In the genomic region with DNA sequence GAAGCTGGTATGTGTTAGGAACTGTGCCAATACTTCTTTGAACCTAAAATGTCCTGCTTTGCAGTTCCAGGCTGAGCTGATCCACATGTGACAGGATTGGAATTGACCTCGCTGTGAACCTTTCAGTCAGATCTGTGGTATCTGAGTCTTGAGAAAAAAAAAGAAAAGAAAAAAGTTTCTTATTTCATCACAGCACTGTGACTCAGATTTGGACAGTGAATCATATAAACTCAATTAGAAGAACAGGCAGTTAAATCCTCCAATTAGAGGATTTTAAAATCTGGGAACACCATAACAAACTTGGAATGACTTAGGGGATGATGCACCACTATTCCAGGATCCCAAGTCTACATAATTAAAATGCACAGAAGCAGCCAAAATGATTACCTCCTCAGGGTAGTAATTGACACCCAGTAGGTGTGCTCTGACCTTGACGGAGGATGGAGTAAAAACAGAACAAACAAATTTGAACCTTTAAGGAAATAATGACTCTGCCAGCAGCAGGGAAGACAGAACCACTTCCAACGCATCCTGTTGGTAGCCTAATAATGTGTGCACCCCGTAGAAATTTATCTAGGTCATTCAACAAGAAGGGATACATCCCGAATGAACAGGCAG, we compare ENCODE assay signal across 8 cellular contexts. TPM values are rescaled to one million over a fixed set of nuclear protein-coding genes. Genes with fewer than 3 reads are reported as not detected.
DNase-seq lines count a peak whose midpoint lies in the region; ATAC-seq and TF ChIP-seq lines count a peak whose summit lies in the region.

No MANE protein-coding gene starts in this region.

- no peaks in the 10 kb centered on the region for H3K27me3 ChIP-seq in colonic mucosa

- H3K27ac ChIP-seq in colonic mucosa, result peak overlapping the region; percentile 22

- in situ Hi-C loops in Caki2 (cut with HindIII; ENCODE audit: low pct_unique_long_range_greater_than_20kb, low sequenced_read_pairs), result no loop called here

- DNase-seq in Caki2 (ENCODE audit: low read depth) (peak; percentile 93), NCI-H226 (peak; percentile 84), colonic mucosa (no peak), non-pigmented ciliary epithelial cell (ENCODE audit: low read depth) (peak; percentile 94)

- ATAC-seq in GM21737 (IDR thresholded peaks at IDR 0.05; ENCODE audit: unreplicated experiment) (no peak), GM21528 (IDR thresholded peaks at IDR 0.05; ENCODE audit: low FRiP score, unreplicated experiment) (no peak), HG03025 (IDR thresholded peaks at IDR 0.05; ENCODE audit: low FRiP score, unreplicated experiment) (no peak), GM19467 (IDR thresholded peaks at IDR 0.05; ENCODE audit: unreplicated experiment) (no peak)

- H3K4me3 ChIP-seq in colonic mucosa, result no peak overlapping the region

- H3K9ac ChIP-seq in colonic mucosa (ENCODE audit: low read depth in 2 of 2, low read length in 2 of 2), result no peak overlapping the region

- intact Hi-C loops in colonic mucosa (cut with DNase I), result no loop called here

- TF ChIP-seq CTCF in colonic mucosa (IDR thresholded peaks at IDR 0.05), result no peak

- no peaks in the 10 kb centered on the region for H3K36me3 ChIP-seq in colonic mucosa

- no peaks in the 10 kb centered on the region for H3K4me1 ChIP-seq in colonic mucosa

- H3K9me3 ChIP-seq in colonic mucosa, result no peaks in the 10 kb centered on the region

RNA-seq across cellular contexts. Expression of a gene that starts 57.8 kb away (rescaled TPM):
- total RNA-seq in Caki2 (2014; rRNA removed; shearing (Covaris generic); ENCODE audit: low replicate concordance), result 53.9 and 56.3 TPM in 2 replicates
- 10 to 100 TPM; 15.9 to 25.7 TPM for total RNA-seq in colonic mucosa
